Comparison of ENCODE assay signal across 8 cellular contexts in genomic region chr16:30761427-30761927, GRCh38. TPM values are rescaled to one million over a fixed set of nuclear protein-coding genes. Genes with fewer than 3 reads are reported as not detected.
DNase-seq lines count a peak whose midpoint lies in the region; ATAC-seq, FAIRE-seq and TF ChIP-seq lines count a peak whose summit lies in the region.

No MANE protein-coding gene starts in this region.

- H3K27me3 ChIP-seq in bronchial epithelial cell (ENCODE audit: control insufficient read depth, insufficient read depth, low read length) = no peaks in the 10 kb centered on the region

- H3K36me3 ChIP-seq in KOPT-K1 (ENCODE audit: insufficient read depth, low read length) = peaks cover 61% of the 10 kb centered on the region
- H3K36me3 ChIP-seq in bronchial epithelial cell (ENCODE audit: control insufficient read depth, insufficient read depth, low read length) = peaks cover 26% of the 10 kb centered on the region

- peak overlapping the region; percentile 95 for H3K27ac Mint-ChIP-seq in stimulated activated naive B cell treated with anti-CD40 and anti-IgM and Interleukin-4, amounts not matched to agents 10 μg/mL and 1 μg/mL and 100 μg/mL, for 72 hours

- FAIRE-seq in bronchial epithelial cell (lab: Jason Lieb, UNC) = no peak

- DNase-seq in DMS79 treated with DMSO at 0.1 percent for 48 hours (lab: John Stamatoyannopoulos, UW) = peak; percentile 47
- DNase-seq in T-helper 22 cell (ENCODE audit: low read depth) = peak; percentile 23
- peak; percentile 39 for DNase-seq in bronchial epithelial cell (ENCODE audit: low read depth)
- no peak for DNase-seq in left lobe of liver (ENCODE audit: low spot score)
- peak; percentile 39 for DNase-seq in stimulated activated naive B cell treated with anti-CD40 and anti-IgM and Interleukin-4, amounts not matched to agents 10 μg/mL and 1 μg/mL and 100 μg/mL, for 72 hours
- DNase-seq in T1000 (lab: John Stamatoyannopoulos, UW) = no peak

- ATAC-seq in GM21529 (IDR thresholded peaks at IDR 0.05; ENCODE audit: unreplicated experiment) (peak; percentile 27), left lobe of liver (peak; percentile 41)
- peak; percentile 60 for ATAC-seq in stimulated activated naive B cell treated with anti-CD40 and anti-IgM and Interleukin-4, amounts not matched to agents 10 μg/mL and 1 μg/mL and 100 μg/mL, for 72 hours (replicated peaks)

- no peaks in the 10 kb centered on the region for H3K9me3 Mint-ChIP-seq in stimulated activated naive B cell treated with anti-CD40 and anti-IgM and Interleukin-4, amounts not matched to agents 10 μg/mL and 1 μg/mL and 100 μg/mL, for 72 hours

- H3K36me3 Mint-ChIP-seq in stimulated activated naive B cell treated with anti-CD40 and anti-IgM and Interleukin-4, amounts not matched to agents 10 μg/mL and 1 μg/mL and 100 μg/mL, for 72 hours = peaks cover 15 to 48% of the 10 kb centered on the region in 2 donors

- H3K27me3 Mint-ChIP-seq in stimulated activated naive B cell treated with anti-CD40 and anti-IgM and Interleukin-4, amounts not matched to agents 10 μg/mL and 1 μg/mL and 100 μg/mL, for 72 hours = no peaks in the 10 kb centered on the region

- peak overlapping the region; percentile 65 for H3K27ac ChIP-seq in KOPT-K1 (ENCODE audit: low read depth, low read length, poor library complexity, severe bottlenecking)

- no peak for TF ChIP-seq CTCF in bronchial epithelial cell (IDR thresholded peaks at IDR 0.05; ENCODE audit: insufficient read depth, low read length, severe bottlenecking)

- H3K4me3 ChIP-seq in bronchial epithelial cell (ENCODE audit: low read depth, low read length) = peak overlapping the region; percentile 71

- H3K9me3 ChIP-seq in KOPT-K1 (ENCODE audit: insufficient read depth, low read length, poor library complexity, severe bottlenecking) = no peaks in the 10 kb centered on the region

- H3K4me1 Mint-ChIP-seq in stimulated activated naive B cell treated with anti-CD40 and anti-IgM and Interleukin-4, amounts not matched to agents 10 μg/mL and 1 μg/mL and 100 μg/mL, for 72 hours = peaks cover 28 to 42% of the 10 kb centered on the region in 2 donors

- H3K4me3 Mint-ChIP-seq in stimulated activated naive B cell treated with anti-CD40 and anti-IgM and Interleukin-4, amounts not matched to agents 10 μg/mL and 1 μg/mL and 100 μg/mL, for 72 hours = peak overlapping the region; percentile 93 to 99

RNA-seq across cellular contexts. Expression of gene CFAP119, which starts 0.4 kb away (rescaled TPM):
- 0.26 and 1.1 TPM in 2 replicates for total RNA-seq in bronchial epithelial cell
- 0.40 TPM for total RNA-seq in left lobe of liver

RNA-seq across cellular contexts. Expression of gene RNF40, which starts 0.6 kb away (rescaled TPM):
- total RNA-seq in bronchial epithelial cell = 38.7 and 44.5 TPM in 2 replicates
- 35.7 TPM for total RNA-seq in left lobe of liver

RNA-seq across cellular contexts. Expression of gene PHKG2, which starts 13.3 kb away (rescaled TPM):
- total RNA-seq in bronchial epithelial cell (10.6 and 14.2 TPM in 2 replicates), left lobe of liver (23.0 TPM)

RNA-seq across cellular contexts. Expression of gene ZNF629, which starts 25.5 kb away (rescaled TPM):
- total RNA-seq in bronchial epithelial cell (4.2 and 5.0 TPM in 2 replicates), left lobe of liver (4.6 TPM)

Comparison
In these comparisons a context has a peak if more than half of its experiments do, and no peak if none do; other contexts are left out.
1. DNase-seq: peak in DMS79 treated with DMSO at 0.1 percent for 48 hours (single experiment), T-helper 22 cell (single experiment), bronchial epithelial cell (single experiment) and stimulated activated naive B cell treated with anti-CD40 and anti-IgM and Interleukin-4, amounts not matched to agents 10 μg/mL and 1 μg/mL and 100 μg/mL, for 72 hours (single experiment); none in left lobe of liver (single experiment) and T1000 (single experiment).
2. Peak in every context shown above with its lines, with median percentiles within 50 percentile points of each other: ATAC-seq.